8 cellular contexts compared by ENCODE assay signal in genomic region chr5:17436766-17437221, GRCh38.
A peak's percentile ranks its signal among the peaks of the same experiment; 100 is the strongest.
DNase-seq lines count a peak whose midpoint lies in the region; ATAC-seq, FAIRE-seq and TF ChIP-seq lines count a peak whose summit lies in the region.

No MANE protein-coding gene starts in this region.

- H3K36me3 Mint-ChIP-seq in astrocyte (ENCODE audit: low read depth, unreplicated experiment) (no peaks in the 10 kb centered on the region), T-cell (no peaks in the 10 kb centered on the region)

- peak overlapping the region; percentile 19 for H3K4me2 ChIP-seq in astrocyte (ENCODE audit: low read length)

- ATAC-seq in GM19372 (IDR thresholded peaks at IDR 0.05; ENCODE audit: low read depth, unreplicated experiment) = peak; percentile 88
- peak; percentile 72 for ATAC-seq in HG03196 (IDR thresholded peaks at IDR 0.05; ENCODE audit: unreplicated experiment)
- peak; percentile 72 for ATAC-seq in sciatic nerve
- no peak for ATAC-seq in T-cell (replicated peaks in 1 of 4)

- no peaks in the 10 kb centered on the region for H3K36me3 ChIP-seq in astrocyte (ENCODE audit: insufficient read depth, low read length)

- H3K4me3 Mint-ChIP-seq in astrocyte (ENCODE audit: unreplicated experiment) (no peak overlapping the region), T-cell (no peak overlapping the region)

- no peak overlapping the region for H3K4me3 ChIP-seq in astrocyte (ENCODE audit: insufficient read depth, low read depth, low read length)

- no peaks in the 10 kb centered on the region for H4K20me1 ChIP-seq in astrocyte (ENCODE audit: insufficient read depth, low read length)

- no peaks in the 10 kb centered on the region for H3K27me3 ChIP-seq in astrocyte (ENCODE audit: insufficient read depth, low read length)

- POLR2A ChIA-PET in T-cell (lab: Charles Lee) = no interaction called here

- no peak overlapping the region for H3K27ac ChIP-seq in astrocyte (ENCODE audit: low read depth, low read length)

- peak; percentile 34 for FAIRE-seq in astrocyte (lab: Jason Lieb, UNC)

- TF ChIP-seq CTCF in astrocyte (IDR thresholded peaks at IDR 0.05; ENCODE audit: insufficient read depth, low read depth, low read length) = no peak

- intact Hi-C loops in sciatic nerve (cut with DNase I) = loop anchor here (10.0 kb wide), 1 partner anchor 362 kb away; no protein-coding TSS in a partner anchor

- H2AFZ ChIP-seq in astrocyte (ENCODE audit: low read depth, low read length) = no peak overlapping the region

- H3K27me3 Mint-ChIP-seq in astrocyte (ENCODE audit: low read depth, unreplicated experiment) = peaks cover 4% of the 10 kb centered on the region
- no peaks in the 10 kb centered on the region for H3K27me3 Mint-ChIP-seq in T-cell

- H3K27ac Mint-ChIP-seq in astrocyte (ENCODE audit: unreplicated experiment) = no peak overlapping the region
- H3K27ac Mint-ChIP-seq in T-cell = no peak overlapping the region

- no peak overlapping the region for H3K9ac ChIP-seq in astrocyte (ENCODE audit: low read length)

- H3K79me2 ChIP-seq in astrocyte (ENCODE audit: insufficient read depth, low read length) = no peaks in the 10 kb centered on the region

- H3K4me1 Mint-ChIP-seq in astrocyte (ENCODE audit: low read depth, unreplicated experiment) (peaks cover 5% of the 10 kb centered on the region), T-cell (peaks cover 0 to 2% (median 2%) of the 10 kb centered on the region in 3 donors)

- no peaks in the 10 kb centered on the region for H3K9me3 ChIP-seq in astrocyte (ENCODE audit: insufficient read depth, low read depth, low read length)

- no peak for DNase-seq in astrocyte (ENCODE audit: low read depth)
- no peak for DNase-seq in sciatic nerve (ENCODE audit: low spot score)
- DNase-seq in NCI-H524 (lab: John Stamatoyannopoulos, UW) = no peak
- no peak for DNase-seq in T-cell
- no peak for DNase-seq in NCI-H2029 (lab: John Stamatoyannopoulos, UW)
- no peak for DNase-seq in HUDEP-2 (lab: John Stamatoyannopoulos, UW; ENCODE audit: unreplicated experiment in 76 of 76)

- CTCF ChIA-PET in T-cell (lab: Charles Lee) = interaction anchor here in 1 of 2 donors (0.6 kb wide), 1 partner anchor 9 kb away, joined by 4 read pairs; no protein-coding TSS in a partner anchor

- peaks cover 12% of the 10 kb centered on the region for H3K4me1 ChIP-seq in astrocyte (ENCODE audit: insufficient read depth, low read length)

- H3K9me3 Mint-ChIP-seq in astrocyte (ENCODE audit: unreplicated experiment) = peaks cover 8% of the 10 kb centered on the region
- peaks cover 8 to 28% (median 19%) of the 10 kb centered on the region in 3 donors for H3K9me3 Mint-ChIP-seq in T-cell

Comparison
In these comparisons a context has a peak if more than half of its experiments do, and no peak if none do; other contexts are left out.
1. ATAC-seq: peak in GM19372 (single experiment), HG03196 (single experiment) and sciatic nerve (single experiment); none in T-cell (0 of 4).